ENCODE assay signal across 8 cellular contexts in the genomic region with DNA sequence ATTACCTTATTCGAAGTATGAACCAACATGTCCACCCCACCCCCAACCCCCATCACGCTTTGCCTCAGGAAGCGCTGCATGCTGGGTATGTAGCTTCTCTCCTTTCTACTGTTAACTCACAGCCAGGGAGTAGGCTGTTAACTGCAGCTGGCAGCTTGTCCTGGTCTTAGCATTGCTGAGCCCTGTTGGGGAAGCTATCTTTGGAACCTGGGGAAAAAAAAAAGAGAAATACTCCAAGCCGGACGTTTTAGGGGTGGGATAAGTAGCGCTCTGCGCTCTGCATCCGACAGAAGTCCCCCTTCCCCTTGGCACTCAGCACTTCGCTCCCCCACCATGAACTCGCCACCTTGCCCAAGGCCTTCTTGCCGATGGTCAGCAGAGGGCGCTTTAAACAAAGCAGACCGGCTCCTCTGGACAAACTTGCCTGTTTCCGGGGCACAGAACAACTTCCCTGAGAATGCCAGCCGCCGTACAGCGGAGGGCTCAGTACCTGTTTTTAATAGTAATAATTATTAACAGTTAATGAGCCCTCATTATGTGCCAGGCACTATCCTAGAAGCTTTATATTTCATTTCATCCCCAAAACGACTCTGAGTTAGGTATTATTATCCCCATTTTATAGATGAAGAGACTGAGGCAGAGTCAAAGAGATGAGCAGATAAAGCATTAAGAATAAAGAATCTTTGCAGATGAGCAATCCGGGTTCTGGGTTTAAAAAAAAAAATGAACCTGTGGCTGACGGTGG. TPM values are rescaled to one million over a fixed set of nuclear protein-coding genes. Genes with fewer than 3 reads are reported as not detected.
DNase-seq lines count a peak whose midpoint lies in the region; ATAC-seq and TF ChIP-seq lines count a peak whose summit lies in the region.

No MANE protein-coding gene starts in this region.

- TF ChIP-seq CTCF in GM12873 (IDR thresholded peaks at IDR 0.05; ENCODE audit: insufficient read depth, low read depth, low read length, missing control alignments) (peak; percentile 86), fibroblast of lung (conservative IDR thresholded peaks at IDR 0.05 in 1 of 2, IDR thresholded peaks at IDR 0.05 in 1 of 2; ENCODE audit: low read depth in 1 of 2, low read length in 2 of 2) (peak; percentile 85 to 92)

- H3K9ac ChIP-seq in fibroblast of lung (ENCODE audit: insufficient read depth, low read length) = no peak overlapping the region

- POLR2A ChIA-PET in naive thymus-derived CD4-positive, alpha-beta T cell (lab: Charles Lee) = interaction anchor here (1.2 kb wide), 1 partner anchor 81 kb away, joined by 4 read pairs; no protein-coding TSS in a partner anchor

- CTCF ChIA-PET in naive thymus-derived CD4-positive, alpha-beta T cell (lab: Charles Lee) = interaction anchor here (0.6 to 2.9 kb wide), 10 partner anchors 9 to 443 kb away, joined by 3 to 9 read pairs (median 5); no protein-coding TSS in a partner anchor

- H3K4me1 Mint-ChIP-seq in naive thymus-derived CD4-positive, alpha-beta T cell = peaks cover 4 to 7% (median 5%) of the 10 kb centered on the region in 7 donors

- no peak overlapping the region for H3K27ac ChIP-seq in fibroblast of lung (ENCODE audit: insufficient read depth, low read length)
- H3K27ac ChIP-seq in naive thymus-derived CD4-positive, alpha-beta T cell (ENCODE audit: low read depth, low read length) = no peak overlapping the region

- peak; percentile 86 for ATAC-seq in naive thymus-derived CD4-positive, alpha-beta T cell
- ATAC-seq in GM21717 (IDR thresholded peaks at IDR 0.05; ENCODE audit: unreplicated experiment) = no peak

- no peaks in the 10 kb centered on the region for H3K4me1 ChIP-seq in fibroblast of lung (ENCODE audit: control insufficient read depth, extremely low read depth, insufficient read depth, low read length)
- H3K4me1 ChIP-seq in naive thymus-derived CD4-positive, alpha-beta T cell (ENCODE audit: control insufficient read depth in 2 of 2, insufficient read depth in 2 of 2, low read length in 2 of 2) = peaks cover 4 to 7% of the 10 kb centered on the region in 2 donors

- H2AFZ ChIP-seq in fibroblast of lung (ENCODE audit: low read length) = no peak overlapping the region

- H3K36me3 Mint-ChIP-seq in naive thymus-derived CD4-positive, alpha-beta T cell = no peaks in the 10 kb centered on the region

- no peaks in the 10 kb centered on the region for H3K36me3 ChIP-seq in fibroblast of lung (ENCODE audit: control insufficient read depth, insufficient read depth, low read length)
- no peaks in the 10 kb centered on the region for H3K36me3 ChIP-seq in naive thymus-derived CD4-positive, alpha-beta T cell (ENCODE audit: control insufficient read depth in 2 of 3, insufficient read depth in 3 of 3, low read length in 3 of 3)

- in situ Hi-C loops in KBM-7 (cut with MboI; ENCODE audit: low pct_unique_long_range_greater_than_20kb, low sequenced_read_pairs) = no loop called here

- H3K27me3 Mint-ChIP-seq in naive thymus-derived CD4-positive, alpha-beta T cell = peaks cover 0 to 7% (median 0%) of the 10 kb centered on the region in 5 donors

- peak overlapping the region in 1 of 4 experiments; percentile 33 for H3K4me3 ChIP-seq in fibroblast of lung (replicated peaks in 1 of 4; ENCODE audit: control extremely low read depth in 1 of 4, insufficient read depth in 1 of 4, low read depth in 3 of 4, low read length in 4 of 4)
- no peak overlapping the region for H3K4me3 ChIP-seq in naive thymus-derived CD4-positive, alpha-beta T cell (ENCODE audit: low read length)

- H3K4me2 ChIP-seq in fibroblast of lung (ENCODE audit: extremely low read depth, insufficient read depth, low read length) = no peak overlapping the region

- no peaks in the 10 kb centered on the region for H3K27me3 ChIP-seq in fibroblast of lung (ENCODE audit: control insufficient read depth, insufficient read depth, low read length)
- no peaks in the 10 kb centered on the region for H3K27me3 ChIP-seq in naive thymus-derived CD4-positive, alpha-beta T cell (ENCODE audit: control insufficient read depth in 2 of 2, insufficient read depth in 2 of 2, low read length in 2 of 2)

- no peaks in the 10 kb centered on the region for H3K79me2 ChIP-seq in fibroblast of lung (ENCODE audit: control insufficient read depth, insufficient read depth, low read length)

- intact Hi-C loops in naive thymus-derived CD4-positive, alpha-beta T cell (cut with micrococcal nuclease) = loop anchor here (1.0 to 10.0 kb wide), 7 partner anchors 80 to 614 kb away; partner anchors contain the start of gene MRPS10 (in 1 of the 2)

- H3K9me3 ChIP-seq in fibroblast of lung (ENCODE audit: control insufficient read depth, insufficient read depth, low read depth, low read length) = no peaks in the 10 kb centered on the region
- H3K9me3 ChIP-seq in naive thymus-derived CD4-positive, alpha-beta T cell (ENCODE audit: control insufficient read depth in 2 of 3, low read length in 3 of 3) = no peaks in the 10 kb centered on the region

- H3K27ac Mint-ChIP-seq in naive thymus-derived CD4-positive, alpha-beta T cell = no peak overlapping the region

- H4K20me1 ChIP-seq in fibroblast of lung (ENCODE audit: control insufficient read depth, extremely low read depth, insufficient read depth, low read length) = no peaks in the 10 kb centered on the region

- H3K4me3 Mint-ChIP-seq in naive thymus-derived CD4-positive, alpha-beta T cell = peak overlapping the region in 6 of 10 donors; percentile 24 to 56 (median 34)

- H3K9me3 Mint-ChIP-seq in naive thymus-derived CD4-positive, alpha-beta T cell = no peaks in the 10 kb centered on the region

- DNase-seq in KBM-7 (peak; percentile 89), OCI-M2 (lab: John Stamatoyannopoulos, UW; ENCODE audit: unreplicated experiment) (peak; percentile 60), activated T-cell treated with anti-CD3 and anti-CD28 coated beads for 4 hours (peak; percentile 64), fibroblast of lung (ENCODE audit: low read depth in 2 of 2) (peak; percentile 79 to 86)
- peak; percentile 49 to 78 (median 68) for DNase-seq in naive thymus-derived CD4-positive, alpha-beta T cell
- DNase-seq in stimulated activated CD8-positive, alpha-beta memory T cell treated with anti-CD3 and anti-CD28 coated beads, Interleukin-7, amount 100 ng/mL, for 24 hours (ENCODE audit: low read depth) = peak; percentile 32

RNA-seq across cellular contexts. Expression of gene MDFI, which starts 35.2 kb away (rescaled TPM):
- 0.17 and 3.3 TPM in 2 replicates for total RNA-seq in fibroblast of lung
- polyA plus RNA-seq in fibroblast of lung = not detected in 2 replicates
- polyA plus RNA-seq in fibroblast of lung (2012) = not detected in 2 replicates
- polyA minus RNA-seq in fibroblast of lung (ENCODE audit: low replicate concordance) = not detected in 2 replicates
- total RNA-seq in naive thymus-derived CD4-positive, alpha-beta T cell = not detected
- polyA plus RNA-seq in naive thymus-derived CD4-positive, alpha-beta T cell = not detected

RNA-seq across cellular contexts. Expression of gene FOXP4, which starts 56.9 kb away (rescaled TPM):
- total RNA-seq in fibroblast of lung = 1.3 and 1.8 TPM in 2 replicates
- 0.81 and 1.9 TPM in 2 replicates for polyA plus RNA-seq in fibroblast of lung
- polyA plus RNA-seq in fibroblast of lung (2012) = 5.7 and 10.0 TPM in 2 replicates
- polyA minus RNA-seq in fibroblast of lung (ENCODE audit: low replicate concordance) = 2.9 and 8.0 TPM in 2 replicates
- total RNA-seq in naive thymus-derived CD4-positive, alpha-beta T cell = 1 to 10 TPM; 3.1 to 7.6 (median 4.9) TPM
- under 1 TPM; 0.07 to 0.21 TPM for polyA plus RNA-seq in naive thymus-derived CD4-positive, alpha-beta T cell

Comparison
In these comparisons a context has a peak if more than half of its experiments do, and no peak if none do; other contexts are left out.
1. DNase-seq: peak in every context shown above with its lines; median percentile 89 in KBM-7; 82 in fibroblast of lung; 68 in naive thymus-derived CD4-positive, alpha-beta T cell; 64 in activated T-cell treated with anti-CD3 and anti-CD28 coated beads for 4 hours; 60 in OCI-M2; 32 in stimulated activated CD8-positive, alpha-beta memory T cell treated with anti-CD3 and anti-CD28 coated beads, Interleukin-7, amount 100 ng/mL, for 24 hours.